In genomic region chr11:32231909-32232493, GRCh38 we compare ENCODE assay signal across 8 cellular contexts.
DNase-seq lines count a peak whose midpoint lies in the region; ATAC-seq and TF ChIP-seq lines count a peak whose summit lies in the region.

No MANE protein-coding gene starts in this region.

- H3K4me1 Mint-ChIP-seq in WTC11 = no peaks in the 10 kb centered on the region

- intact Hi-C loops in left colon (cut with DNase I, micrococcal nuclease) = no loop called here

- POLR2A ChIA-PET in WTC11 (lab: Charles Lee) = no interaction called here

- peak; percentile 56 for TF ChIP-seq CTCF in WTC11 (IDR thresholded peaks at IDR 0.05)

- H3K27me3 Mint-ChIP-seq in WTC11 (ENCODE audit: low read depth) = no peaks in the 10 kb centered on the region

- peak; percentile 92 for ATAC-seq in GM21515 (IDR thresholded peaks at IDR 0.05; ENCODE audit: unreplicated experiment)
- peak; percentile 96 for ATAC-seq in WTC11
- ATAC-seq in left colon = peak; percentile 57

- CTCF ChIA-PET in WTC11 (lab: Charles Lee) = interaction anchor here (0.5 to 1.9 kb wide), 33 partner anchors 10 to 1750 kb away, joined by 3 to 37 read pairs (median 4); no protein-coding TSS in a partner anchor

- no peak overlapping the region for H3K4me3 ChIP-seq in Jurkat, Clone E6-1 (ENCODE audit: low read length)

- H3K27ac Mint-ChIP-seq in WTC11 = no peak overlapping the region

- no peaks in the 10 kb centered on the region for H3K36me3 Mint-ChIP-seq in WTC11

- H3K4me3 Mint-ChIP-seq in WTC11 = no peak overlapping the region

- peak; percentile 46 for DNase-seq in activated CD4-positive, alpha-beta T cell treated with anti-CD3 and anti-CD28 coated beads for 48 hours
- DNase-seq in activated CD4-positive, alpha-beta T cell treated with anti-CD3 and anti-CD28 coated beads, Interleukin-2, amount 50 U/mL, for 1 hour = no peak
- DNase-seq in Jurkat, Clone E6-1 (ENCODE audit: low read depth, low spot score) = peak; percentile 63
- DNase-seq in WTC11 (ENCODE audit: low spot score) (peak; percentile 64), left colon (peak in 1 of 2 donors; percentile 12), NCI-H187 treated with DMSO at 0.1 percent for 48 hours (lab: John Stamatoyannopoulos, UW) (no peak), epidermal melanocyte (ENCODE audit: insufficient read length, low spot score) (no peak)

- no peaks in the 10 kb centered on the region for H3K9me3 Mint-ChIP-seq in WTC11

TF ChIP-seq in WTC11, 78 proteins besides CTCF, POLR2A, EP300 and RAD21:
- TF ChIP-seq PRRX2 (CRISPR knock-in tag; IDR thresholded peaks at IDR 0.05) (no peak), TP53 (CRISPR knock-in tag; IDR thresholded peaks at IDR 0.05) (no peak), ZNF232 (CRISPR knock-in tag; IDR thresholded peaks at IDR 0.05) (no peak), ESRRA (CRISPR knock-in tag; IDR thresholded peaks at IDR 0.05; ENCODE audit: borderline replicate concordance) (no peak), NR2C2 (CRISPR knock-in tag; IDR thresholded peaks at IDR 0.05) (no peak), SMAD4 (CRISPR knock-in tag; IDR thresholded peaks at IDR 0.05) (no peak), ZNF121 (CRISPR knock-in tag; IDR thresholded peaks at IDR 0.05) (no peak), JUN (CRISPR knock-in tag; IDR thresholded peaks at IDR 0.05) (no peak), MXD4 (CRISPR knock-in tag; IDR thresholded peaks at IDR 0.05; ENCODE audit: borderline replicate concordance) (no peak), GTF2I (CRISPR knock-in tag; conservative IDR thresholded peaks at IDR 0.05) (no peak), ZNF138 (CRISPR knock-in tag; conservative IDR thresholded peaks at IDR 0.05) (no peak), ZBTB21 (CRISPR knock-in tag; IDR thresholded peaks at IDR 0.05; ENCODE audit: borderline replicate concordance) (no peak), ZBTB43 (CRISPR knock-in tag; IDR thresholded peaks at IDR 0.05) (no peak), FOXK1 (CRISPR knock-in tag; IDR thresholded peaks at IDR 0.05) (no peak)
TF ChIP-seq in WTC11: peak in this region for 0.

Comparison
In these comparisons a context has a peak if more than half of its experiments do, and no peak if none do; other contexts are left out.
1. DNase-seq: peak in activated CD4-positive, alpha-beta T cell treated with anti-CD3 and anti-CD28 coated beads for 48 hours (single experiment), Jurkat, Clone E6-1 (single experiment) and WTC11 (single experiment); none in activated CD4-positive, alpha-beta T cell treated with anti-CD3 and anti-CD28 coated beads, Interleukin-2, amount 50 U/mL, for 1 hour (single experiment), NCI-H187 treated with DMSO at 0.1 percent for 48 hours (single experiment) and epidermal melanocyte (single experiment).
2. Peak in every context shown above with its lines, with median percentiles within 50 percentile points of each other: ATAC-seq.